Comparison of ENCODE assay signal across 8 cellular contexts in the genomic region with DNA sequence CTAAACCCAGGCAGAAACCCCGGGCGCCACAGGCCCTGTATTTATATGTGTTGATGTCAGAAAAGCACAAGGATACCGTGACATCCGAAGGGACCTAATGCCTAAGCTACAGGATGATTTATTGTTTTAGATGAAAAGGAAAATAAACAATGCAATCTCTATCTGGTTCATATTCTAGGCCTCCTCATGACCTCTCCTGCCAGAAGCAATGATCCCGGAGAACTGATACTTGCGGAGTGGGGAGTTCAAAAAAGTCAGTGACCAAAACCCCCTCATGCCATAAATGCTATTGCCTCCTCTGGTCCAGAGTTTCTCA. TPM values are rescaled to one million over a fixed set of nuclear protein-coding genes. Genes with fewer than 3 reads are reported as not detected.
DNase-seq lines count a peak whose midpoint lies in the region; TF ChIP-seq lines count a peak whose summit lies in the region.

No MANE protein-coding gene starts in this region.

- intact Hi-C loops in posterior cingulate gyrus (cut with DNase I), result no loop called here

- peak overlapping the region; percentile 88 for H3K27ac ChIP-seq in suprapubic skin

- no peak overlapping the region for H3K27ac Mint-ChIP-seq in T-helper 2 cell treated with Interferon-gamma antibody and Interleukin-4, amounts not matched to agents 5 μg/mL and 100 μg/mL, for 36 hours
- H3K27ac Mint-ChIP-seq in activated naive CD8-positive, alpha-beta T cell treated with anti-CD3 and anti-CD28 coated beads for 36 hours, result no peak overlapping the region

- no peaks in the 10 kb centered on the region for H3K36me3 Mint-ChIP-seq in T-helper 2 cell treated with Interferon-gamma antibody and Interleukin-4, amounts not matched to agents 5 μg/mL and 100 μg/mL, for 36 hours (ENCODE audit: low read depth)
- H3K36me3 Mint-ChIP-seq in activated naive CD8-positive, alpha-beta T cell treated with anti-CD3 and anti-CD28 coated beads for 36 hours, result no peaks in the 10 kb centered on the region

- peaks cover 66% of the 10 kb centered on the region for H3K27me3 Mint-ChIP-seq in T-helper 2 cell treated with Interferon-gamma antibody and Interleukin-4, amounts not matched to agents 5 μg/mL and 100 μg/mL, for 36 hours (ENCODE audit: low read depth)
- H3K27me3 Mint-ChIP-seq in activated naive CD8-positive, alpha-beta T cell treated with anti-CD3 and anti-CD28 coated beads for 36 hours, result peaks cover 52% of the 10 kb centered on the region

- no peak for TF ChIP-seq POLR2A in suprapubic skin (IDR thresholded peaks at IDR 0.05)

- peaks cover 8% of the 10 kb centered on the region for H3K4me1 Mint-ChIP-seq in T-helper 2 cell treated with Interferon-gamma antibody and Interleukin-4, amounts not matched to agents 5 μg/mL and 100 μg/mL, for 36 hours (ENCODE audit: low read depth)
- peaks cover 11% of the 10 kb centered on the region for H3K4me1 Mint-ChIP-seq in activated naive CD8-positive, alpha-beta T cell treated with anti-CD3 and anti-CD28 coated beads for 36 hours

- H3K9me3 ChIP-seq in iPS-18c (ENCODE audit: control insufficient read depth, insufficient read depth, low read length) (no peaks in the 10 kb centered on the region), suprapubic skin (no peaks in the 10 kb centered on the region)

- no peak for TF ChIP-seq CTCF in suprapubic skin (IDR thresholded peaks at IDR 0.05)

- DNase-seq in T-helper 2 cell treated with Interferon-gamma antibody and Interleukin-4, amounts not matched to agents 5 μg/mL and 100 μg/mL, for 36 hours (ENCODE audit: low spot score), result no peak
- DNase-seq in T-helper 2 cell, result no peak
- DNase-seq in activated naive CD8-positive, alpha-beta T cell treated with anti-CD3 and anti-CD28 coated beads for 36 hours, result no peak
- DNase-seq in suprapubic skin (ENCODE audit: low spot score in 2 of 2), result no peak
- DNase-seq in SKM-1 treated with dmso at 0.1 percent for 144 hours (lab: John Stamatoyannopoulos, UW; ENCODE audit: unreplicated experiment), result no peak
- no peak for DNase-seq in posterior cingulate gyrus
- no peak for DNase-seq in NCI-H226

- no peaks in the 10 kb centered on the region for H3K9me3 Mint-ChIP-seq in T-helper 2 cell treated with Interferon-gamma antibody and Interleukin-4, amounts not matched to agents 5 μg/mL and 100 μg/mL, for 36 hours
- H3K9me3 Mint-ChIP-seq in activated naive CD8-positive, alpha-beta T cell treated with anti-CD3 and anti-CD28 coated beads for 36 hours, result no peaks in the 10 kb centered on the region

- no peaks in the 10 kb centered on the region for H3K27me3 ChIP-seq in suprapubic skin

- H3K4me3 ChIP-seq in iPS-18c (ENCODE audit: insufficient read depth, low read depth, low read length) (peak overlapping the region; percentile 92; the same call in 1 of the 2 replicates), suprapubic skin (peak overlapping the region; percentile 58)

- WGBS in suprapubic skin, result 34% methylated on average over 6 of the region's 6 CpGs

- peak overlapping the region; percentile 84 for H3K4me3 Mint-ChIP-seq in T-helper 2 cell treated with Interferon-gamma antibody and Interleukin-4, amounts not matched to agents 5 μg/mL and 100 μg/mL, for 36 hours
- peak overlapping the region; percentile 82 for H3K4me3 Mint-ChIP-seq in activated naive CD8-positive, alpha-beta T cell treated with anti-CD3 and anti-CD28 coated beads for 36 hours

- no peaks in the 10 kb centered on the region for H3K36me3 ChIP-seq in suprapubic skin

- H3K4me1 ChIP-seq in suprapubic skin, result peaks cover 26% of the 10 kb centered on the region

- no peak for TF ChIP-seq EP300 in suprapubic skin (IDR thresholded peaks at IDR 0.05)

RNA-seq across cellular contexts. Expression of a gene that starts 0.8 kb away (rescaled TPM):
- under 1 TPM; 0.76 to 0.78 TPM for total RNA-seq in activated naive CD8-positive, alpha-beta T cell treated with anti-CD3 and anti-CD28 coated beads for 36 hours
- 10 to 100 TPM; 10.1 to 24.4 (median 15.8) TPM for total RNA-seq in suprapubic skin

Comparison
In these comparisons a context has a peak if more than half of its experiments do, and no peak if none do; other contexts are left out.
1. RNA of a gene that starts 0.8 kb away (total RNA-seq): 10.1 to 24.4 TPM in suprapubic skin; 0.76 to 0.78 TPM in activated naive CD8-positive, alpha-beta T cell treated with anti-CD3 and anti-CD28 coated beads for 36 hours; every median in the first group is over 4 times any median in the second.